9 cellular contexts compared by ENCODE assay signal in the genomic region with DNA sequence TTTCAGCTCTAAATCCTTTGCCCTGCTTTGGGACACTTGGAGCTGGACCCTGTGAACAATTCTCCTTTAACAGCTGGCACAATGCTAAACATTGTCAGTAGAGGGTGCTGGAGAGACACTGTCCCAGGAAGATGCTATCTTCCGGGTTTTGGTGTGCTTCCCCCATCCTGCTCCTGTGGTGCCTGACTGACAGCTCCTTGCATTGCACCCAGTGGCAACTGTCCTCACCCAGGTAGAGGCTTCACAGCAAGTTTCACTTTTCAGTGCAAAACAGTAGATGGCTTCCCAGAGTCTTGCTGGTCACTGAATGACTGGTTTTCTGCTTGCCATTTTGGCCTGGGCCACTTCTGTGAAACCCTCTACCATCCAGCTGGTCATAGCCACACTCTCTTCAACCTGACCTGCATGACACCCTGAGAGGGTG.
A peak's percentile ranks its signal among the peaks of the same experiment; 100 is the strongest.
DNase-seq lines count a peak whose midpoint lies in the region; ATAC-seq and TF ChIP-seq lines count a peak whose summit lies in the region.
"Had no signal": no experiment of that assay in that cellular context is flagged by ENCODE, and none has a peak within 500 bp of the region (broad histone marks: within the 10 kb centered on the region; RNA-seq: fewer than 3 reads in every experiment).

No MANE protein-coding gene starts in this region.

- H3K4me3 ChIP-seq in OCI-LY3 (ENCODE audit: low read length) (no peak overlapping the region), epithelial cell of esophagus (ENCODE audit: low read length) (no peak overlapping the region)
- H3K4me3 ChIP-seq: BLaER1 had no signal

- no peaks in the 10 kb centered on the region for H4K20me1 ChIP-seq in OCI-LY3 (ENCODE audit: insufficient read depth, low read length)
- H4K20me1 ChIP-seq: BLaER1 had no signal

- TF ChIP-seq CTCF in GM20000 (IDR thresholded peaks at IDR 0.05; ENCODE audit: extremely low read depth, missing control alignments), result peak; percentile 34
- peak; percentile 86 for TF ChIP-seq CTCF in OCI-LY3 (IDR thresholded peaks at IDR 0.05; ENCODE audit: low read depth, low read length)
- TF ChIP-seq CTCF in epithelial cell of esophagus (IDR thresholded peaks at IDR 0.05; ENCODE audit: insufficient read depth, low read depth, low read length, missing control alignments), result peak; percentile 73

- no peaks in the 10 kb centered on the region for H3K9me3 ChIP-seq in OCI-LY3 (ENCODE audit: insufficient read depth, low read length)
- H3K9me3 ChIP-seq: BLaER1 had no signal

- peak; percentile 100 for ATAC-seq in HG03354 (IDR thresholded peaks at IDR 0.05; ENCODE audit: poor library complexity, severe bottlenecking, unreplicated experiment)

- H3K27ac ChIP-seq in OCI-LY3 (ENCODE audit: low read length), result no peak overlapping the region
- H3K27ac ChIP-seq: BLaER1 had no signal

- H3K79me2 ChIP-seq in OCI-LY3 (ENCODE audit: low read length), result no peaks in the 10 kb centered on the region

- peaks cover 18% of the 10 kb centered on the region; the same call in 1 of the 2 replicates for H3K27me3 ChIP-seq in OCI-LY3 (ENCODE audit: low read depth, low read length)
- H3K27me3 ChIP-seq: BLaER1 had no signal

- no peak overlapping the region for H3K4me2 ChIP-seq in OCI-LY3 (ENCODE audit: low read length)
- H3K4me2 ChIP-seq: BLaER1 had no signal

- peaks cover 7% of the 10 kb centered on the region for H3K4me1 ChIP-seq in OCI-LY3 (ENCODE audit: low read length)
- H3K4me1 ChIP-seq: BLaER1 had no signal

- H2AFZ ChIP-seq in OCI-LY3 (ENCODE audit: low read depth, low read length), result peak overlapping the region; percentile 79; the same call in 1 of the 2 replicates

- peak; percentile 5 for DNase-seq in NCI-H2171 treated with DMSO at 0.1 percent for 48 hours (lab: John Stamatoyannopoulos, UW)
- DNase-seq in NCI-H2171 (lab: John Stamatoyannopoulos, UW), result no peak
- DNase-seq in GM20000 (ENCODE audit: low spot score), result peak; percentile 50
- peak; percentile 56 for DNase-seq in epithelial cell of esophagus (ENCODE audit: low read depth)
- peak; percentile 12 for DNase-seq in renal cortical epithelial cell (ENCODE audit: low read depth)
- DNase-seq in 8988T, result no peak

- H3K9ac ChIP-seq in OCI-LY3 (ENCODE audit: low read length), result no peak overlapping the region
- H3K9ac ChIP-seq: BLaER1 had no signal

- no peaks in the 10 kb centered on the region for H3K36me3 ChIP-seq in OCI-LY3 (replicated peaks; ENCODE audit: low read depth, low read length)
- H3K36me3 ChIP-seq: BLaER1 had no signal

Comparison
In these comparisons a context has a peak if more than half of its experiments do, and no peak if none do; other contexts are left out.
1. DNase-seq: peak in NCI-H2171 treated with DMSO at 0.1 percent for 48 hours (single experiment), GM20000 (single experiment), epithelial cell of esophagus (single experiment) and renal cortical epithelial cell (single experiment); none in NCI-H2171 (single experiment) and 8988T (single experiment).
2. CTCF ChIP-seq: peak in every context shown above with its lines; median percentile 86 in OCI-LY3; 73 in epithelial cell of esophagus; 34 in GM20000.